1 cellular context compared by ENCODE assay signal in the genomic region with DNA sequence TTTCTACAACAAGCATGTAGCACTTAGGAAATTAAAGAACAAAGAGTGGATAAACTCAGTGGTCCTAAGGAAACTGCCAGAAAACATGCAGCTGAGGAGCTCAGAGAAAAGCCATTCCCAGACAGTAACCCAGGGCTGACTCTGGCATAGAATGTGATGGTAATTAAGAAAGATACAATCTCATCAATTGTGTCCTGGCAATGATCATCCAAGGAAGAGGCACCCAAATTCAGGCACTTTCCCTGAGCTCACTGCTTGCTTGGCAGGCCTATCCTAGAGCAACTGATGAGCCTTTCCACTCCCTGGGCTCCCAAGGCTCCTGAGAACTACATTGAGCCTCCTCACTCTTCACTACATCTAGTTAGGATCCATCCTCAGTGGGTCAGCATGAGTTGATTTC.
TF ChIP-seq lines count a peak whose summit lies in the region.

No MANE protein-coding gene starts in this region.

TF ChIP-seq in IMR-90, 13 proteins besides CTCF, POLR2A, EP300 and RAD21 (continued from another document):
- TF ChIP-seq ELK1 (IDR thresholded peaks at IDR 0.05; ENCODE audit: borderline replicate concordance, low read depth, low read length) (no peak), BHLHE40 (IDR thresholded peaks at IDR 0.05; ENCODE audit: low read depth, low read length) (no peak), FOS (IDR thresholded peaks at IDR 0.05; ENCODE audit: low read depth, low read length) (no peak), SMC3 (IDR thresholded peaks at IDR 0.05; ENCODE audit: low read depth, low read length) (no peak), USF2 (IDR thresholded peaks at IDR 0.05; ENCODE audit: low read depth, low read length) (no peak), MAFK (IDR thresholded peaks at IDR 0.05; ENCODE audit: low read depth, low read length) (no peak), NFE2L2 (IDR thresholded peaks at IDR 0.05; ENCODE audit: low read depth, low read length) (no peak), RCOR1 (IDR thresholded peaks at IDR 0.05; ENCODE audit: insufficient replicate concordance, low read length) (no peak), RFX5 (IDR thresholded peaks at IDR 0.05; ENCODE audit: low read depth, low read length) (no peak), MAZ (IDR thresholded peaks at IDR 0.05; ENCODE audit: borderline replicate concordance, low read depth, low read length) (no peak), CHD1 (IDR thresholded peaks at IDR 0.05; ENCODE audit: low read depth, low read length) (no peak)
TF ChIP-seq in IMR-90: peak in this region for 0.
